Comparison of ENCODE assay signal across 1 cellular context in the genomic region with DNA sequence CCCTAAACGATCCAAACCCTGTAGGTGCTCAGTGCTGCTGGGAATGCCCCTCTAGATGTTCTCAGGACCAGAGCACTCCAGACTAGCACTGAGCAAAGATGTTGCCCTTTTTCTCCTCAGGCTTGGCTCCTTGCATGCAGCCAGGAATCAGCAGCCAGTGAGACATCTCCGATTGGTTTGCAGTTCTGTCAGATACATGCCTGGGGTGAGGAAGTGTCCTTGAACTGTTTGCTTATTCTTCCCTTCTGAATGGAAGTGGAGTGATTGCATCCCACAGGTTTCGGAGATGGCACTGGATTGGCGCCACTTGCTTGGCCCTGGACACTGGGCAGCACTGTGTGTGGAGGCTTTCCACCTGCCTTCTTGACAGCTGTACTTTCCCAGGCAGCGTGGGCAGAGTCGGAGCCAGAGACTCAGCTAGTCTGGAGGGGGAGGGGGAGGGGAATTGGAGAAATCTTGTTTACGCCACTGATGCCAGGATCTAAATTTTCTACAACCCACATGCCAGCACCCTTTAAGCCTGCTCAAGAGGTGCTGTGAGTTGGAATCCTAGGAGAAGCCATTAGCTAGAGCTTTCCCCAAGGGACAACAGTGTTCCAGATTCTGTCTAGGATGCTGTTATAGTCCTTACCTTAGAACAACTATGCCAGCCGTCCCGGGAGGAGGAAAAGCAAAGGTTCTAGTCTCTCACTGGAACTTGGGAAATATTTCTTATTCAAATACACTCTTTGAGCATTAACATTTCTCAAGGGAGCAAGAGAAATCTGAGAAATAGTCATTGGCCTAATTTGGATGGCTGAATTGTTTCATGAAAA.
TF ChIP-seq lines count a peak whose summit lies in the region.

No MANE protein-coding gene starts in this region.

TF ChIP-seq in IMR-90, 13 proteins besides CTCF, POLR2A, EP300 and RAD21 (continued from another document):
- TF ChIP-seq, protein P1, sequence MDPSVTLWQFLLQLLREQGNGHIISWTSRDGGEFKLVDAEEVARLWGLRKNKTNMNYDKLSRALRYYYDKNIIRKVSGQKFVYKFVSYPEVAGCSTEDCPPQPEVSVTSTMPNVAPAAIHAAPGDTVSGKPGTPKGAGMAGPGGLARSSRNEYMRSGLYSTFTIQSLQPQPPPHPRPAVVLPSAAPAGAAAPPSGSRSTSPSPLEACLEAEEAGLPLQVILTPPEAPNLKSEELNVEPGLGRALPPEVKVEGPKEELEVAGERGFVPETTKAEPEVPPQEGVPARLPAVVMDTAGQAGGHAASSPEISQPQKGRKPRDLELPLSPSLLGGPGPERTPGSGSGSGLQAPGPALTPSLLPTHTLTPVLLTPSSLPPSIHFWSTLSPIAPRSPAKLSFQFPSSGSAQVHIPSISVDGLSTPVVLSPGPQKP (IDR thresholded peaks at IDR 0.05; ENCODE audit: borderline replicate concordance, low read depth, low read length): no peak
- TF ChIP-seq MAZ (IDR thresholded peaks at IDR 0.05; ENCODE audit: borderline replicate concordance, low read depth, low read length) (no peak), MAFK (IDR thresholded peaks at IDR 0.05; ENCODE audit: low read depth, low read length) (no peak), CHD1 (IDR thresholded peaks at IDR 0.05; ENCODE audit: low read depth, low read length) (no peak), BHLHE40 (IDR thresholded peaks at IDR 0.05; ENCODE audit: low read depth, low read length) (no peak), MXI1 (IDR thresholded peaks at IDR 0.05; ENCODE audit: borderline replicate concordance, low read depth, low read length) (no peak), SMC3 (IDR thresholded peaks at IDR 0.05; ENCODE audit: low read depth, low read length) (no peak), RFX5 (IDR thresholded peaks at IDR 0.05; ENCODE audit: low read depth, low read length) (no peak), CEBPB (IDR thresholded peaks at IDR 0.05; ENCODE audit: low read depth, low read length) (no peak), FOS (IDR thresholded peaks at IDR 0.05; ENCODE audit: low read depth, low read length) (no peak), RCOR1 (IDR thresholded peaks at IDR 0.05; ENCODE audit: insufficient replicate concordance, low read length) (no peak)
- TF ChIP-seq, protein P2, sequence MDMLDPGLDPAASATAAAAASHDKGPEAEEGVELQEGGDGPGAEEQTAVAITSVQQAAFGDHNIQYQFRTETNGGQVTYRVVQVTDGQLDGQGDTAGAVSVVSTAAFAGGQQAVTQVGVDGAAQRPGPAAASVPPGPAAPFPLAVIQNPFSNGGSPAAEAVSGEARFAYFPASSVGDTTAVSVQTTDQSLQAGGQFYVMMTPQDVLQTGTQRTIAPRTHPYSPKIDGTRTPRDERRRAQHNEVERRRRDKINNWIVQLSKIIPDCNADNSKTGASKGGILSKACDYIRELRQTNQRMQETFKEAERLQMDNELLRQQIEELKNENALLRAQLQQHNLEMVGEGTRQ (IDR thresholded peaks at IDR 0.05; ENCODE audit: low read depth, low read length): no peak
